In genomic region chr12:41067941-41068645, GRCh38 we compare ENCODE assay signal across 18 cellular contexts.
"Had no signal": no experiment of that assay in that cellular context is flagged by ENCODE, and none has a peak within 500 bp of the region (broad histone marks: within the 10 kb centered on the region; RNA-seq: fewer than 3 reads in every experiment).

No MANE protein-coding gene starts in this region.

- H3K27ac ChIP-seq: esophagus squamous epithelium, heart right ventricle, neutrophil, parathyroid adenoma, spleen, thoracic aorta, upper lobe of right lung, WERI-Rb-1 had no signal

- H3K9ac ChIP-seq: parathyroid adenoma had no signal

- H3K9me3 ChIP-seq: esophagus squamous epithelium, heart right ventricle, neutrophil, spleen, thoracic aorta, upper lobe of right lung had no signal

- H3K79me2 ChIP-seq: parathyroid adenoma had no signal

- H3K27me3 ChIP-seq: esophagus squamous epithelium, heart right ventricle, neutrophil, spleen, upper lobe of right lung had no signal

- DNase-seq: activated CD4-positive, alpha-beta memory T cell treated with anti-CD3 and anti-CD28 coated beads, Interleukin-2, amount 10 ng/mL, durations not matched to agents 7 days and 5 days; activated CD8-positive, alpha-beta memory T cell treated with anti-CD3 and anti-CD28 coated beads, Interleukin-2, amount 10 ng/mL, durations not matched to agents 7 days and 5 days; effector memory CD4-positive, alpha-beta T cell; esophagus squamous epithelium; heart right ventricle; left ventricle myocardium superior; mesenchymal stem cell; natural killer cell; spleen; stimulated activated CD4-positive, alpha-beta T cell treated with anti-CD3 and anti-CD28 coated beads, Interleukin-4, amount 100 ng/mL, for 4 hours; T-helper 1 cell; T-helper 9 cell; upper lobe of right lung; WERI-Rb-1 had no signal

- H3K4me3 ChIP-seq: esophagus squamous epithelium, heart right ventricle, spleen, thoracic aorta, upper lobe of right lung had no signal

- ATAC-seq: activated CD8-positive, alpha-beta memory T cell treated with anti-CD3 and anti-CD28 coated beads, Interleukin-2, amount 10 ng/mL, durations not matched to agents 7 days and 5 days; heart right ventricle; left ventricle myocardium superior; natural killer cell; stimulated activated memory B cell treated with anti-CD40 and anti-IgM and Interleukin-4, amounts not matched to agents 10 μg/mL and 1 μg/mL and 100 μg/mL, for 72 hours; upper lobe of right lung had no signal

- H3K36me3 ChIP-seq: esophagus squamous epithelium, heart right ventricle, neutrophil, spleen, thoracic aorta, upper lobe of right lung, WERI-Rb-1 had no signal

- H2AFZ ChIP-seq: parathyroid adenoma had no signal

- H3K4me1 ChIP-seq: esophagus squamous epithelium, heart right ventricle, parathyroid adenoma, spleen, upper lobe of right lung had no signal
